Comparison of ENCODE assay signal across 21 cellular contexts in genomic region chr1:118201524-118201923, GRCh38. TPM values are rescaled to one million over a fixed set of nuclear protein-coding genes. Genes with fewer than 3 reads are reported as not detected.
DNase-seq lines count a peak whose midpoint lies in the region; ATAC-seq and TF ChIP-seq lines count a peak whose summit lies in the region.
"Had no signal": no experiment of that assay in that cellular context is flagged by ENCODE, and none has a peak within 500 bp of the region (broad histone marks: within the 10 kb centered on the region; RNA-seq: fewer than 3 reads in every experiment).

No MANE protein-coding gene starts in this region.

- H3K36me3 ChIP-seq in BE2C, result no peaks in the 10 kb centered on the region
- H3K36me3 ChIP-seq: transverse colon had no signal

- POLR2A ChIA-PET in activated CD8-positive, alpha-beta T cell treated with anti-CD3 and anti-CD28 coated beads, Interleukin-2, amount 10 ng/mL, durations not matched to agents 7 days and 5 days (lab: Charles Lee), result no interaction called here

- no peaks in the 10 kb centered on the region for H3K9me3 ChIP-seq in BE2C
- H3K9me3 ChIP-seq: transverse colon had no signal

- peaks cover 7% of the 10 kb centered on the region for H3K27me3 Mint-ChIP-seq in activated T-helper 17 cell treated with anti-CD3 and anti-CD28 coated beads, Interleukin-2, amount 50 U/mL, for 72 hours
- no peaks in the 10 kb centered on the region for H3K27me3 Mint-ChIP-seq in activated CD8-positive, alpha-beta T cell treated with anti-CD3 and anti-CD28 coated beads, Interleukin-2, amount 10 ng/mL, durations not matched to agents 7 days and 5 days (ENCODE audit: low read depth)

- H3K4me1 Mint-ChIP-seq in activated T-helper 17 cell treated with anti-CD3 and anti-CD28 coated beads, Interleukin-2, amount 50 U/mL, for 72 hours, result no peaks in the 10 kb centered on the region
- H3K4me1 Mint-ChIP-seq in activated CD8-positive, alpha-beta T cell treated with anti-CD3 and anti-CD28 coated beads, Interleukin-2, amount 10 ng/mL, durations not matched to agents 7 days and 5 days (ENCODE audit: low read depth), result no peaks in the 10 kb centered on the region
- H3K4me1 Mint-ChIP-seq: endodermal cell, natural killer cell had no signal

- no peak overlapping the region for H3K27ac Mint-ChIP-seq in activated T-helper 17 cell treated with anti-CD3 and anti-CD28 coated beads, Interleukin-2, amount 50 U/mL, for 72 hours
- no peak overlapping the region for H3K27ac Mint-ChIP-seq in activated CD8-positive, alpha-beta T cell treated with anti-CD3 and anti-CD28 coated beads, Interleukin-2, amount 10 ng/mL, durations not matched to agents 7 days and 5 days
- H3K27ac Mint-ChIP-seq: activated naive CD4-positive, alpha-beta T cell treated with anti-CD3 and anti-CD28 coated beads, Interleukin-2, amount 50 U/mL, for 72 hours; endodermal cell; natural killer cell had no signal

- peaks cover 7% of the 10 kb centered on the region for H3K9me3 Mint-ChIP-seq in activated T-helper 17 cell treated with anti-CD3 and anti-CD28 coated beads, Interleukin-2, amount 50 U/mL, for 72 hours
- H3K9me3 Mint-ChIP-seq in activated CD8-positive, alpha-beta T cell treated with anti-CD3 and anti-CD28 coated beads, Interleukin-2, amount 10 ng/mL, durations not matched to agents 7 days and 5 days (ENCODE audit: insufficient read depth), result no peaks in the 10 kb centered on the region
- H3K9me3 Mint-ChIP-seq: endodermal cell had no signal

- DNase-seq in activated CD8-positive, alpha-beta T cell treated with anti-CD3 and anti-CD28 coated beads, Interleukin-2, amount 10 ng/mL, durations not matched to agents 7 days and 5 days, result no peak
- DNase-seq in BE2C (no peak), GM19240 (ENCODE audit: insufficient read length, low spot score) (no peak)
- DNase-seq: endodermal cell; H7; left cardiac atrium; natural killer cell; NCI-H2171; NCI-H69; posterior cingulate gyrus; Right ventricle myocardium superior; stimulated activated naive CD4-positive, alpha-beta T cell treated with Interleukin-2 at 50 U/mL for 16 hours; T-helper 1 cell; transverse colon had no signal

- H3K4me1 ChIP-seq in BE2C, result no peaks in the 10 kb centered on the region
- H3K4me1 ChIP-seq: transverse colon had no signal

- no peak overlapping the region for H3K4me3 ChIP-seq in BE2C (ENCODE audit: low read depth, low read length)
- H3K4me3 ChIP-seq: transverse colon had no signal

- no peaks in the 10 kb centered on the region for H3K27me3 ChIP-seq in BE2C
- H3K27me3 ChIP-seq: transverse colon had no signal

- TF ChIP-seq CTCF in BE2C (IDR thresholded peaks at IDR 0.05; ENCODE audit: low read depth, low read length), result no peak

- no peaks in the 10 kb centered on the region for H3K36me3 Mint-ChIP-seq in activated T-helper 17 cell treated with anti-CD3 and anti-CD28 coated beads, Interleukin-2, amount 50 U/mL, for 72 hours (ENCODE audit: low read depth)
- H3K36me3 Mint-ChIP-seq in activated CD8-positive, alpha-beta T cell treated with anti-CD3 and anti-CD28 coated beads, Interleukin-2, amount 10 ng/mL, durations not matched to agents 7 days and 5 days (ENCODE audit: low read depth), result no peaks in the 10 kb centered on the region
- H3K36me3 Mint-ChIP-seq: activated naive CD4-positive, alpha-beta T cell treated with anti-CD3 and anti-CD28 coated beads, Interleukin-2, amount 50 U/mL, for 72 hours; natural killer cell had no signal

- peak; percentile 65 for ATAC-seq in GM18511 (IDR thresholded peaks at IDR 0.05; ENCODE audit: unreplicated experiment)
- peak; percentile 87 for ATAC-seq in GM21390 (IDR thresholded peaks at IDR 0.05; ENCODE audit: unreplicated experiment)
- peak; percentile 45 for ATAC-seq in HG03175 (IDR thresholded peaks at IDR 0.05; ENCODE audit: unreplicated experiment)
- peak; percentile 64 for ATAC-seq in activated T-helper 17 cell treated with anti-CD3 and anti-CD28 coated beads, Interleukin-2, amount 50 U/mL, for 72 hours (replicated peaks)
- no peak for ATAC-seq in activated CD8-positive, alpha-beta T cell treated with anti-CD3 and anti-CD28 coated beads, Interleukin-2, amount 10 ng/mL, durations not matched to agents 7 days and 5 days
- ATAC-seq: left cardiac atrium, natural killer cell had no signal

- CTCF ChIA-PET in activated CD8-positive, alpha-beta T cell treated with anti-CD3 and anti-CD28 coated beads, Interleukin-2, amount 10 ng/mL, durations not matched to agents 7 days and 5 days (lab: Charles Lee), result no interaction called here

- no peak overlapping the region for H3K4me3 Mint-ChIP-seq in activated T-helper 17 cell treated with anti-CD3 and anti-CD28 coated beads, Interleukin-2, amount 50 U/mL, for 72 hours
- no peak overlapping the region for H3K4me3 Mint-ChIP-seq in activated CD8-positive, alpha-beta T cell treated with anti-CD3 and anti-CD28 coated beads, Interleukin-2, amount 10 ng/mL, durations not matched to agents 7 days and 5 days
- H3K4me3 Mint-ChIP-seq: endodermal cell, natural killer cell had no signal

RNA-seq across cellular contexts. Expression of gene SPAG17, which starts 16.5 kb away (rescaled TPM):
- not detected for total RNA-seq in activated T-helper 17 cell treated with anti-CD3 and anti-CD28 coated beads, Interleukin-2, amount 50 U/mL, for 72 hours
- total RNA-seq in activated CD8-positive, alpha-beta T cell treated with anti-CD3 and anti-CD28 coated beads, Interleukin-2, amount 10 ng/mL, durations not matched to agents 7 days and 5 days, result not detected
- polyA plus RNA-seq in BE2C (2012; ENCODE audit: insufficient read depth, insufficient read length, low read depth), result not detected
- total RNA-seq: activated naive CD4-positive, alpha-beta T cell treated with anti-CD3 and anti-CD28 coated beads, Interleukin-2, amount 50 U/mL, for 72 hours; HT1080; mesenteric fat pad; natural killer cell; Right ventricle myocardium superior; transverse colon had no signal
